In the genomic region with DNA sequence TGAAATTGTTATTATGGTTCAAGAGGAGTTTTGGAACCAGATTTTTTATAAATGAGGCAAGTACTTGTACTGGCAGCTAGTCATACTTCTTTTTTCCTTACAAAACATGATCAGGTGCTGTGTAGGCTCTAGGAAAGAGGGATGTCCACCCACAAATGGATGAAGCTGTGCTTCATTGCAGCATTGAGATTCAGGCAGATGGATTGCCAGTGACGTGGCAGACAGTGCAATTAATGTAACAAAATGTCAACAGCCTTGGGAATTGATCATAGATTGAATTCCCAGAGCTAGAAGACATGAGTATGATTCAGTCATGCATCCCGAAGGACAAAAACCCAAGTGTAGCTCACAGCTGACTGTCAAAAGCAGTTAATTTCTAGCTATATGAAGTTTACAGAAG, we compare ENCODE assay signal across 15 cellular contexts.
DNase-seq lines count a peak whose midpoint lies in the region; ATAC-seq and TF ChIP-seq lines count a peak whose summit lies in the region.
"Had no signal": no experiment of that assay in that cellular context is flagged by ENCODE, and none has a peak within 500 bp of the region (broad histone marks: within the 10 kb centered on the region; RNA-seq: fewer than 3 reads in every experiment).

No MANE protein-coding gene starts in this region.

- H4K8ac ChIP-seq in IMR-90 (ENCODE audit: low read depth in 2 of 2, low read length in 2 of 2), result no peak overlapping the region

- in situ Hi-C loops in IMR-90 (cut with MboI; ENCODE audit: low sequenced_read_pairs), result loop anchor here (10.0 kb wide), 2 partner anchors 375 to 495 kb away; no protein-coding TSS in a partner anchor

- no peak overlapping the region for H3K18ac ChIP-seq in IMR-90 (ENCODE audit: low read depth, low read length)

- peaks cover 20% of the 10 kb centered on the region for H4K20me1 ChIP-seq in IMR-90 (ENCODE audit: insufficient read depth, low read length)
- H4K20me1 ChIP-seq: BLaER1 treated with 17β-estradiol and CSF1 and Interleukin-3, amounts not matched to agents 10 nM and 100 nM had no signal

- no peak overlapping the region for H2BK15ac ChIP-seq in IMR-90 (ENCODE audit: low read depth, low read length)

- no peak overlapping the region for H3K14ac ChIP-seq in IMR-90 (replicated peaks; ENCODE audit: low read depth, low read length)

- peaks cover 27% of the 10 kb centered on the region for H3K36me3 ChIP-seq in IMR-90 (ENCODE audit: control insufficient read depth, insufficient read depth, low read length)
- no peaks in the 10 kb centered on the region for H3K36me3 ChIP-seq in testis (ENCODE audit: low read depth, missing control alignments)
- H3K36me3 ChIP-seq: BLaER1 treated with 17β-estradiol and CSF1 and Interleukin-3, amounts not matched to agents 10 nM and 100 nM had no signal

- no peak overlapping the region for H3K4ac ChIP-seq in IMR-90 (ENCODE audit: low read depth, low read length)

- H3K27ac ChIP-seq in IMR-90 (ENCODE audit: insufficient read depth, low read length) (no peak overlapping the region), testis (no peak overlapping the region)
- H3K27ac ChIP-seq: BLaER1 treated with 17β-estradiol and CSF1 and Interleukin-3, amounts not matched to agents 10 nM and 100 nM had no signal

- POLR2A ChIA-PET in IMR-90 (lab: Charles Lee; ENCODE audit: unreplicated experiment), result no interaction called here
- POLR2A ChIA-PET in activated CD4-positive, alpha-beta memory T cell treated with anti-CD3 and anti-CD28 coated beads for 36 hours (lab: Charles Lee), result no interaction called here

- no peak overlapping the region for H2AK5ac ChIP-seq in IMR-90 (ENCODE audit: low read depth, low read length)

- H3K79me1 ChIP-seq in IMR-90 (ENCODE audit: low read depth in 1 of 2, low read length in 2 of 2), result peaks cover 44 to 71% of the 10 kb centered on the region in 2 experiments

- H3K4me2 ChIP-seq in IMR-90 (ENCODE audit: low read depth, low read length), result no peak overlapping the region
- H3K4me2 ChIP-seq: BLaER1 treated with 17β-estradiol and CSF1 and Interleukin-3, amounts not matched to agents 10 nM and 100 nM had no signal

- DNase-seq in IMR-90 (peak; percentile 31), foreskin fibroblast (peak; percentile 21 to 26), putamen (ENCODE audit: low spot score) (peak; percentile 47), testis (no peak)
- DNase-seq in activated CD4-positive, alpha-beta memory T cell treated with anti-CD3 and anti-CD28 coated beads for 36 hours, result no peak
- DNase-seq: AML-193; CD4-positive, CD25-positive, alpha-beta regulatory T cell; DMS53; GF-D8; HCEC 1CT; HFFc6 had no signal

- intact Hi-C loops in IMR-90 (cut with micrococcal nuclease), result no loop called here
- intact Hi-C loops in activated CD4-positive, alpha-beta memory T cell treated with anti-CD3 and anti-CD28 coated beads for 36 hours (cut with micrococcal nuclease), result no loop called here
- intact Hi-C loops in testis (cut with DNase I; ENCODE audit: low total_unique reads), result no loop called here

- no peaks in the 10 kb centered on the region for H3K27me3 ChIP-seq in IMR-90 (ENCODE audit: control insufficient read depth, insufficient read depth, low read length)
- no peaks in the 10 kb centered on the region for H3K27me3 ChIP-seq in testis
- H3K27me3 ChIP-seq: BLaER1 treated with 17β-estradiol and CSF1 and Interleukin-3, amounts not matched to agents 10 nM and 100 nM had no signal

- peaks cover 26% of the 10 kb centered on the region for H3K9me1 ChIP-seq in IMR-90 (ENCODE audit: insufficient read depth, low read length)

- dilution Hi-C loops in IMR-90 (cut with HindIII; ENCODE audit: low sequenced_read_pairs, unreplicated experiment), result no loop called here

- H2BK20ac ChIP-seq in IMR-90 (ENCODE audit: low read depth, low read length), result no peak overlapping the region

- H3K27me3 Mint-ChIP-seq in activated CD4-positive, alpha-beta memory T cell treated with anti-CD3 and anti-CD28 coated beads for 36 hours, result peaks cover 8% of the 10 kb centered on the region

- no TSS peak for BruUV-seq in IMR-90 (replicated peaks; lab: Mats Ljungman, UMichigan)

- no peak overlapping the region for H4K5ac ChIP-seq in IMR-90 (ENCODE audit: low read depth, low read length)

- no peak overlapping the region for H2AFZ ChIP-seq in IMR-90 (replicated peaks; ENCODE audit: low read length, poor library complexity)

- H3K9me3 Mint-ChIP-seq in activated CD4-positive, alpha-beta memory T cell treated with anti-CD3 and anti-CD28 coated beads for 36 hours, result no peaks in the 10 kb centered on the region
- H3K9me3 Mint-ChIP-seq: CD4-positive, CD25-positive, alpha-beta regulatory T cell; HFFc6 had no signal

- no peaks in the 10 kb centered on the region for H3K4me1 Mint-ChIP-seq in activated CD4-positive, alpha-beta memory T cell treated with anti-CD3 and anti-CD28 coated beads for 36 hours (ENCODE audit: low read depth)
- H3K4me1 Mint-ChIP-seq: CD4-positive, CD25-positive, alpha-beta regulatory T cell; IgD-negative memory B cell had no signal

- H3K9ac ChIP-seq in IMR-90 (ENCODE audit: low read depth, low read length), result no peak overlapping the region
- H3K9ac ChIP-seq: BLaER1 treated with 17β-estradiol and CSF1 and Interleukin-3, amounts not matched to agents 10 nM and 100 nM had no signal

- H3K9me3 ChIP-seq in IMR-90 (ENCODE audit: control insufficient read depth, insufficient read depth, low read length) (no peaks in the 10 kb centered on the region), testis (no peaks in the 10 kb centered on the region)
- H3K9me3 ChIP-seq: BLaER1 treated with 17β-estradiol and CSF1 and Interleukin-3, amounts not matched to agents 10 nM and 100 nM had no signal

- CTCF ChIA-PET in IMR-90 (lab: Yijun Ruan, JAX), result no interaction called here
- CTCF ChIA-PET in activated CD4-positive, alpha-beta memory T cell treated with anti-CD3 and anti-CD28 coated beads for 36 hours (lab: Charles Lee), result interaction anchor here (1.2 kb wide), 1 partner anchor 16 kb away, joined by 3 read pairs; no protein-coding TSS in a partner anchor

- no peak overlapping the region for H4K91ac ChIP-seq in IMR-90 (ENCODE audit: insufficient read depth, low read depth, low read length)

- no peak overlapping the region for H2BK5ac ChIP-seq in IMR-90 (ENCODE audit: low read depth, low read length, poor library complexity, severe bottlenecking)

- no peak overlapping the region for H3K4me3 Mint-ChIP-seq in activated CD4-positive, alpha-beta memory T cell treated with anti-CD3 and anti-CD28 coated beads for 36 hours
- H3K4me3 Mint-ChIP-seq: CD4-positive, CD25-positive, alpha-beta regulatory T cell; HFFc6; IgD-negative memory B cell had no signal

- no peak overlapping the region for H2BK120ac ChIP-seq in IMR-90 (ENCODE audit: low read depth, low read length)

- TF ChIP-seq CTCF in IMR-90 (conservative IDR thresholded peaks at IDR 0.05; ENCODE audit: low read depth, low read length) (no peak), foreskin fibroblast (IDR thresholded peaks at IDR 0.05; ENCODE audit: low read depth, low read length) (no peak), testis (IDR thresholded peaks at IDR 0.05) (no peak)

- H2AK9ac ChIP-seq in IMR-90 (replicated peaks; ENCODE audit: low read depth, low read length, poor library complexity), result no peak overlapping the region

- no peak overlapping the region for H3K27ac Mint-ChIP-seq in activated CD4-positive, alpha-beta memory T cell treated with anti-CD3 and anti-CD28 coated beads for 36 hours
- H3K27ac Mint-ChIP-seq: CD4-positive, CD25-positive, alpha-beta regulatory T cell; IgD-negative memory B cell had no signal

- WGBS in IMR-90 (ENCODE audit: extremely low coverage in 2 of 2, insufficient read length in 1 of 2), 2 experiments, result 56% methylated on average over 1 of the region's 2 CpGs; no CpG with 5 or more reads in 1 of the 2 experiments
- 65 to 71% methylated on average over 2 of the region's 2 CpGs for WGBS in testis, 2 donors

- no peaks in the 10 kb centered on the region for H3K36me3 Mint-ChIP-seq in activated CD4-positive, alpha-beta memory T cell treated with anti-CD3 and anti-CD28 coated beads for 36 hours
- H3K36me3 Mint-ChIP-seq: CD4-positive, CD25-positive, alpha-beta regulatory T cell had no signal

- no peak overlapping the region for H3K23ac ChIP-seq in IMR-90 (ENCODE audit: low read depth, low read length)

- ATAC-seq in IMR-90 (ENCODE audit: low read depth) (no peak), HG03039 (IDR thresholded peaks at IDR 0.05; ENCODE audit: unreplicated experiment) (no peak), HG03280 (IDR thresholded peaks at IDR 0.05; ENCODE audit: unreplicated experiment) (no peak)

- no peak for TF ChIP-seq POLR2A in IMR-90 (IDR thresholded peaks at IDR 0.05; ENCODE audit: low read depth, low read length)
- no peak for TF ChIP-seq POLR2A in testis (IDR thresholded peaks at IDR 0.05)

- H3K4me3 ChIP-seq in IMR-90 (ENCODE audit: insufficient read depth, low read depth, low read length) (no peak overlapping the region), foreskin fibroblast (ENCODE audit: low read depth in 1 of 2, low read length in 2 of 2) (no peak overlapping the region), testis (no peak overlapping the region)
- H3K4me3 ChIP-seq: BLaER1 treated with 17β-estradiol and CSF1 and Interleukin-3, amounts not matched to agents 10 nM and 100 nM had no signal

- no peak overlapping the region for H3K56ac ChIP-seq in IMR-90 (ENCODE audit: extremely low read depth, insufficient read depth, low read length)

- H3K4me1 ChIP-seq in IMR-90 (ENCODE audit: control insufficient read depth, insufficient read depth, low read length) (peaks cover 2% of the 10 kb centered on the region; the same call in 1 of the 2 replicates), testis (no peaks in the 10 kb centered on the region)
- H3K4me1 ChIP-seq: BLaER1 treated with 17β-estradiol and CSF1 and Interleukin-3, amounts not matched to agents 10 nM and 100 nM had no signal

- TF ChIP-seq RAD21 in IMR-90 (IDR thresholded peaks at IDR 0.05; ENCODE audit: low read length), result no peak

TF ChIP-seq in IMR-90, 13 proteins besides CTCF, POLR2A, EP300 and RAD21 (continues in another document):
- TF ChIP-seq FOS (IDR thresholded peaks at IDR 0.05; ENCODE audit: low read depth, low read length) (no peak), CHD1 (IDR thresholded peaks at IDR 0.05; ENCODE audit: low read depth, low read length) (no peak), MAFK (IDR thresholded peaks at IDR 0.05; ENCODE audit: low read depth, low read length) (no peak), MAZ (IDR thresholded peaks at IDR 0.05; ENCODE audit: borderline replicate concordance, low read depth, low read length) (no peak), CEBPB (IDR thresholded peaks at IDR 0.05; ENCODE audit: low read depth, low read length) (no peak), SMC3 (IDR thresholded peaks at IDR 0.05; ENCODE audit: low read depth, low read length) (no peak), RFX5 (IDR thresholded peaks at IDR 0.05; ENCODE audit: low read depth, low read length) (no peak)

Comparison
In these comparisons a context has a peak if more than half of its experiments do, and no peak if none do; other contexts are left out.
1. DNase-seq: peak in IMR-90 (single experiment), foreskin fibroblast (2 of 2) and putamen (single experiment); none in activated CD4-positive, alpha-beta memory T cell treated with anti-CD3 and anti-CD28 coated beads for 36 hours (single experiment) and testis (single experiment).